ENCODE assay signal across 15 cellular contexts in the genomic region with DNA sequence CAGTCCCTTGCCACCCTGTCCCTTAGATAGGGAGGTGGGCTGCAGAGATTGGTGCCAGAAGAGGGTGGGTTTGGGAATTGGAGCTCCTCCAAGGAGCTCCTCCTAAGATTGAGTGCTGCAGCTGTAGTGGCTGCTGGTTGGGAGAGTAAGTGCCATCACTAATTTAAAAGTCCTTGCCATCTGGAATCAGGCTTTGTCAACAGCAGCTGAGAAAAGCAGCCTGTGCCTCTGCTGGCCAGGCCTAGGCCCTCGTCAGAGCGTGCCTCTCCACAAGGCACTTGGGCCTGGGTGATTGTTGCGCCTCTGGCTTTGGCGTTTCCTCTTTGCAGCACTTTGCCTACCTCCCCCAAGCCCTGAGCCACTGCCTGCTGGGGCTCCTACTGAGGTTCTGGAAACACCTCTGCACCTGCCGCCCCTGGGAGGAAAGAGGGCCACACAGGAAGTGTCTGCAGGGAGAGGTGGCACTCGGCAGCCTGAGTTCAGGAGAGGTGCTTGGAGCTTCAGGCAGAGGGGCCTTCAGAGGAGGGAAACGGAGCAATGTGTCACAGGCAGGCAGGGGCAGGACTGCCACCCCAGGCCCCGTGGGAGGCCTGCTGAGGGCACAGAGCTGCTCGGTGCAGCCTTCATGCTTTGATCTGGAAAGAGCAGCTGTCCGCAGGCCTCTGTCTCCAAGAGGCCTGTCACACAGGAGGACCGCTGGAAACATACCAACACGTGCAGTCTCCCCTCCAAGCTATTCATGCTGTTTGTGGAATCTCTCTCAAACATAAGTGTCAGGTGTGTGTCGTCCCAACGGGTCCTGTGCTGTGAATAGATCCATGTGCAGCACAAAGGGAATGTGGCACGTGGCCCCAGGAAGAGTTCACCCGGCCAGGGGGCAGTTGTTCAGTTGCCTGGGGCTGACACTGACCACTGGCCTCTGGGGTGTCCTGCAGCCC.
DNase-seq lines count a peak whose midpoint lies in the region; ATAC-seq lines count a peak whose summit lies in the region.
"Had no signal": no experiment of that assay in that cellular context is flagged by ENCODE, and none has a peak within 500 bp of the region (broad histone marks: within the 10 kb centered on the region; RNA-seq: fewer than 3 reads in every experiment).

No MANE protein-coding gene starts in this region.

- no peak overlapping the region for H3K56ac ChIP-seq in mesendoderm (ENCODE audit: low read length)

- no peak overlapping the region for H4K5ac ChIP-seq in mesendoderm (ENCODE audit: low read length)

- no peak overlapping the region for H2BK15ac ChIP-seq in mesendoderm (replicated peaks; ENCODE audit: low read depth)

- H2AK5ac ChIP-seq in mesendoderm (ENCODE audit: low read length), result no peak overlapping the region

- no peak for ATAC-seq in GM18909 (IDR thresholded peaks at IDR 0.05; ENCODE audit: poor library complexity, unreplicated experiment)
- no peak for ATAC-seq in activated CD4-positive, CD25-positive, alpha-beta regulatory T cell treated with anti-CD3 and anti-CD28 coated beads, Interleukin-2, amount 50 U/mL, for 24 hours
- ATAC-seq: SK-N-SH treated with all-trans-retinoic acid at 6 μM for 48 hours had no signal

- H2BK120ac ChIP-seq in mesendoderm (ENCODE audit: low read depth, low read length), result no peak overlapping the region

- H3K4me3 ChIP-seq in SJCRH30 (no peak overlapping the region; the same call in 1 of the 2 replicates), mesendoderm (ENCODE audit: low read length) (no peak overlapping the region)
- H3K4me3 ChIP-seq: lung, MG63, neural progenitor cell had no signal

- no peak overlapping the region for H2BK5ac ChIP-seq in mesendoderm (ENCODE audit: low read length)

- H3K36me3 ChIP-seq in SJCRH30, result peaks cover 15% of the 10 kb centered on the region
- H3K36me3 ChIP-seq in mesendoderm (ENCODE audit: control insufficient read depth, insufficient read depth, low read length), result no peaks in the 10 kb centered on the region
- H3K36me3 ChIP-seq: MG63, neural progenitor cell had no signal

- H3K4me2 ChIP-seq in mesendoderm (ENCODE audit: low read length), result no peak overlapping the region
- H3K4me2 ChIP-seq: neural progenitor cell had no signal

- H3K27ac ChIP-seq in SJCRH30 (peak overlapping the region; percentile 100), mesendoderm (ENCODE audit: low read depth, low read length) (no peak overlapping the region)
- H3K27ac ChIP-seq: neural progenitor cell had no signal

- H3K79me2 ChIP-seq in mesendoderm (ENCODE audit: control insufficient read depth, insufficient read depth, low read length), result no peaks in the 10 kb centered on the region

- WGBS in mesendoderm (ENCODE audit: extremely low coverage, insufficient coverage, low lambda C conversion rate), result no CpG with 5 or more reads among the region's 16 CpGs

- H3K9me3 ChIP-seq in SJCRH30 (replicated peaks), result no peaks in the 10 kb centered on the region
- H3K9me3 ChIP-seq: MG63 had no signal

- H3K4ac ChIP-seq in mesendoderm (ENCODE audit: low read depth, low read length), result no peak overlapping the region

- DNase-seq in DMS53 treated with DMSO at 0.1 percent for 48 hours (lab: John Stamatoyannopoulos, UW; ENCODE audit: unreplicated experiment) (peak; percentile 4), NCI-H1694 treated with DMSO at 0.1 percent for 48 hours (lab: John Stamatoyannopoulos, UW) (peak; percentile 34), SJCRH30 (peak; percentile 91 to 94), posterior vena cava (ENCODE audit: low spot score) (peak; percentile 59), ACHN (no peak), mesendoderm (no peak)
- DNase-seq: activated T-cell treated with anti-CD3 and anti-CD28 coated beads, Interleukin-2, amount 50 U/mL, for 48 hours; amygdala; CD4-positive, CD25-positive, alpha-beta regulatory T cell; MG63 had no signal

- H3K79me1 ChIP-seq in mesendoderm (ENCODE audit: low read length), result no peaks in the 10 kb centered on the region

- no peak overlapping the region for H3K9ac ChIP-seq in mesendoderm (ENCODE audit: low read length)
- H3K9ac ChIP-seq: neural progenitor cell had no signal

- intact Hi-C loops in posterior vena cava (cut with DNase I), result no loop called here

- H4K8ac ChIP-seq in mesendoderm (ENCODE audit: low read depth, low read length), result no peak overlapping the region

- no peak overlapping the region for H3K23ac ChIP-seq in mesendoderm (ENCODE audit: low read length)

- H3K27me3 ChIP-seq in SJCRH30, result no peaks in the 10 kb centered on the region
- H3K27me3 ChIP-seq in mesendoderm (ENCODE audit: insufficient read depth, low read length, poor library complexity), result no peaks in the 10 kb centered on the region
- H3K27me3 ChIP-seq: MG63, neural progenitor cell had no signal

- no peak overlapping the region for H3K18ac ChIP-seq in mesendoderm (ENCODE audit: low read length)

- H3K4me1 ChIP-seq in SJCRH30 (peaks cover 56% of the 10 kb centered on the region), mesendoderm (ENCODE audit: control insufficient read depth, low read depth, low read length) (no peaks in the 10 kb centered on the region)

- in situ Hi-C loops in ACHN (cut with HindIII; ENCODE audit: low pct_ligation_motif_present, low pct_unique_long_range_greater_than_20kb, low sequenced_read_pairs), result no loop called here

Comparison
In these comparisons a context has a peak if more than half of its experiments do, and no peak if none do; other contexts are left out.
1. DNase-seq: peak in DMS53 treated with DMSO at 0.1 percent for 48 hours (single experiment), NCI-H1694 treated with DMSO at 0.1 percent for 48 hours (single experiment), SJCRH30 (2 of 2) and posterior vena cava (single experiment); none in ACHN (single experiment) and mesendoderm (single experiment).